In the genomic region with DNA sequence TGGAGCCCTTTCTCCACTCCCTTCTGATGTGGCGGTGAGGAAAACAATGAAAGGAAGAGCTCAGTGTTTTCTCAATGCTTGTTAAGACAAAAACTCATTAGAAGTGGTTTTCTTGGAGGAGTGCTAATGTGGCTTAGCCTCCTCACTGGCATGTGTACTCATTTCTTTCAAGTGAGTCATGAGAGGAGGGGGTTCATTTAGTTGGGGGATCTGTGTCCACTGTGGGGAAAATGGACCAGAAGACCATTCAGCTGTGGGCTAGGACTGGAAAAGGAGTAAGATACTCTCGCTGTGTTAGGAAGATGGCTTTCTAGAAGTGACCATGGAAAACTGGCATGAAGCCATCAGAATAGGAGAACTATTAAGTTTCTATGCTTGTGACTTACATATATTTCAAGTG, we compare ENCODE assay signal across 1 cellular context.
TF ChIP-seq lines count a peak whose summit lies in the region.

No MANE protein-coding gene starts in this region.

TF ChIP-seq in H1, 55 proteins besides CTCF, POLR2A, EP300 and RAD21 (continued from another document):
- TF ChIP-seq, protein P1, sequence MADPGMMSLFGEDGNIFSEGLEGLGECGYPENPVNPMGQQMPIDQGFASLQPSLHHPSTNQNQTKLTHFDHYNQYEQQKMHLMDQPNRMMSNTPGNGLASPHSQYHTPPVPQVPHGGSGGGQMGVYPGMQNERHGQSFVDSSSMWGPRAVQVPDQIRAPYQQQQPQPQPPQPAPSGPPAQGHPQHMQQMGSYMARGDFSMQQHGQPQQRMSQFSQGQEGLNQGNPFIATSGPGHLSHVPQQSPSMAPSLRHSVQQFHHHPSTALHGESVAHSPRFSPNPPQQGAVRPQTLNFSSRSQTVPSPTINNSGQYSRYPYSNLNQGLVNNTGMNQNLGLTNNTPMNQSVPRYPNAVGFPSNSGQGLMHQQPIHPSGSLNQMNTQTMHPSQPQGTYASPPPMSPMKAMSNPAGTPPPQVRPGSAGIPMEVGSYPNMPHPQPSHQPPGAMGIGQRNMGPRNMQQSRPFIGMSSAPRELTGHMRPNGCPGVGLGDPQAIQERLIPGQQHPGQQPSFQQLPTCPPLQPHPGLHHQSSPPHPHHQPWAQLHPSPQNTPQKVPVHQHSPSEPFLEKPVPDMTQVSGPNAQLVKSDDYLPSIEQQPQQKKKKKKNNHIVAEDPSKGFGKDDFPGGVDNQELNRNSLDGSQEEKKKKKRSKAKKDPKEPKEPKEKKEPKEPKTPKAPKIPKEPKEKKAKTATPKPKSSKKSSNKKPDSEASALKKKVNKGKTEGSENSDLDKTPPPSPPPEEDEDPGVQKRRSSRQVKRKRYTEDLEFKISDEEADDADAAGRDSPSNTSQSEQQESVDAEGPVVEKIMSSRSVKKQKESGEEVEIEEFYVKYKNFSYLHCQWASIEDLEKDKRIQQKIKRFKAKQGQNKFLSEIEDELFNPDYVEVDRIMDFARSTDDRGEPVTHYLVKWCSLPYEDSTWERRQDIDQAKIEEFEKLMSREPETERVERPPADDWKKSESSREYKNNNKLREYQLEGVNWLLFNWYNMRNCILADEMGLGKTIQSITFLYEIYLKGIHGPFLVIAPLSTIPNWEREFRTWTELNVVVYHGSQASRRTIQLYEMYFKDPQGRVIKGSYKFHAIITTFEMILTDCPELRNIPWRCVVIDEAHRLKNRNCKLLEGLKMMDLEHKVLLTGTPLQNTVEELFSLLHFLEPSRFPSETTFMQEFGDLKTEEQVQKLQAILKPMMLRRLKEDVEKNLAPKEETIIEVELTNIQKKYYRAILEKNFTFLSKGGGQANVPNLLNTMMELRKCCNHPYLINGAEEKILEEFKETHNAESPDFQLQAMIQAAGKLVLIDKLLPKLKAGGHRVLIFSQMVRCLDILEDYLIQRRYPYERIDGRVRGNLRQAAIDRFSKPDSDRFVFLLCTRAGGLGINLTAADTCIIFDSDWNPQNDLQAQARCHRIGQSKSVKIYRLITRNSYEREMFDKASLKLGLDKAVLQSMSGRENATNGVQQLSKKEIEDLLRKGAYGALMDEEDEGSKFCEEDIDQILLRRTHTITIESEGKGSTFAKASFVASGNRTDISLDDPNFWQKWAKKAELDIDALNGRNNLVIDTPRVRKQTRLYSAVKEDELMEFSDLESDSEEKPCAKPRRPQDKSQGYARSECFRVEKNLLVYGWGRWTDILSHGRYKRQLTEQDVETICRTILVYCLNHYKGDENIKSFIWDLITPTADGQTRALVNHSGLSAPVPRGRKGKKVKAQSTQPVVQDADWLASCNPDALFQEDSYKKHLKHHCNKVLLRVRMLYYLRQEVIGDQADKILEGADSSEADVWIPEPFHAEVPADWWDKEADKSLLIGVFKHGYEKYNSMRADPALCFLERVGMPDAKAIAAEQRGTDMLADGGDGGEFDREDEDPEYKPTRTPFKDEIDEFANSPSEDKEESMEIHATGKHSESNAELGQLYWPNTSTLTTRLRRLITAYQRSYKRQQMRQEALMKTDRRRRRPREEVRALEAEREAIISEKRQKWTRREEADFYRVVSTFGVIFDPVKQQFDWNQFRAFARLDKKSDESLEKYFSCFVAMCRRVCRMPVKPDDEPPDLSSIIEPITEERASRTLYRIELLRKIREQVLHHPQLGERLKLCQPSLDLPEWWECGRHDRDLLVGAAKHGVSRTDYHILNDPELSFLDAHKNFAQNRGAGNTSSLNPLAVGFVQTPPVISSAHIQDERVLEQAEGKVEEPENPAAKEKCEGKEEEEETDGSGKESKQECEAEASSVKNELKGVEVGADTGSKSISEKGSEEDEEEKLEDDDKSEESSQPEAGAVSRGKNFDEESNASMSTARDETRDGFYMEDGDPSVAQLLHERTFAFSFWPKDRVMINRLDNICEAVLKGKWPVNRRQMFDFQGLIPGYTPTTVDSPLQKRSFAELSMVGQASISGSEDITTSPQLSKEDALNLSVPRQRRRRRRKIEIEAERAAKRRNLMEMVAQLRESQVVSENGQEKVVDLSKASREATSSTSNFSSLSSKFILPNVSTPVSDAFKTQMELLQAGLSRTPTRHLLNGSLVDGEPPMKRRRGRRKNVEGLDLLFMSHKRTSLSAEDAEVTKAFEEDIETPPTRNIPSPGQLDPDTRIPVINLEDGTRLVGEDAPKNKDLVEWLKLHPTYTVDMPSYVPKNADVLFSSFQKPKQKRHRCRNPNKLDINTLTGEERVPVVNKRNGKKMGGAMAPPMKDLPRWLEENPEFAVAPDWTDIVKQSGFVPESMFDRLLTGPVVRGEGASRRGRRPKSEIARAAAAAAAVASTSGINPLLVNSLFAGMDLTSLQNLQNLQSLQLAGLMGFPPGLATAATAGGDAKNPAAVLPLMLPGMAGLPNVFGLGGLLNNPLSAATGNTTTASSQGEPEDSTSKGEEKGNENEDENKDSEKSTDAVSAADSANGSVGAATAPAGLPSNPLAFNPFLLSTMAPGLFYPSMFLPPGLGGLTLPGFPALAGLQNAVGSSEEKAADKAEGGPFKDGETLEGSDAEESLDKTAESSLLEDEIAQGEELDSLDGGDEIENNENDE (IDR thresholded peaks at IDR 0.05; ENCODE audit: insufficient replicate concordance, low read length): no peak
